Comparison of ENCODE assay signal across 19 cellular contexts in the genomic region with DNA sequence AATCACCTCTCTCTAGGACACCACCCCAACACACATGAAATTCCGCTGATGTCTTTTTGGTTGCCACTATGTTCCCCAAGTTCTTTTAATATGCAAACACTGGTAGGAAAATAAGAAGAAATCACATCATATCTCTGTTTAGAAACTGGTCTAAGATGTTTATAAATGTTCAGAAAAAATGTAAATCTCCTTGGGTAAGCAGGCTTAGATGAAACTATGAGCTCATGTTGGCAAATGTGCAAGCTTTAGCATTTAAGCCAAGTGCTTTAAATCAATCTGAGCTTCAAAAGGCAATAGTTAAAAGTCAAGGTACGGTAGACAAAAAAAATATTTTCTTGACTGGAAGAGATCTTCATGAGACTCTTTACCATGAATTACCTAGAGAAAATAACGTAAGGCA. TPM values are rescaled to one million over a fixed set of nuclear protein-coding genes. Genes with fewer than 3 reads are reported as not detected.
DNase-seq lines count a peak whose midpoint lies in the region; ATAC-seq and TF ChIP-seq lines count a peak whose summit lies in the region.
"Had no signal": no experiment of that assay in that cellular context is flagged by ENCODE, and none has a peak within 500 bp of the region (broad histone marks: within the 10 kb centered on the region; RNA-seq: fewer than 3 reads in every experiment).

No MANE protein-coding gene starts in this region.

- H2BK5ac ChIP-seq in IMR-90 (ENCODE audit: low read depth, low read length, poor library complexity, severe bottlenecking) = no peak overlapping the region

- no peak overlapping the region for H3K56ac ChIP-seq in IMR-90 (ENCODE audit: extremely low read depth, insufficient read depth, low read length)

- no TSS peak for BruUV-seq in IMR-90 (replicated peaks; lab: Mats Ljungman, UMichigan)

- H3K27me3 ChIP-seq in IMR-90 (ENCODE audit: control insufficient read depth, insufficient read depth, low read length) (peaks cover 30% of the 10 kb centered on the region), hepatocyte (no peaks in the 10 kb centered on the region), smooth muscle cell (ENCODE audit: low read depth) (peaks cover 43% of the 10 kb centered on the region), foreskin keratinocyte (no peaks in the 10 kb centered on the region)
- H3K27me3 ChIP-seq: BLaER1 had no signal

- TF ChIP-seq CTCF in IMR-90 (conservative IDR thresholded peaks at IDR 0.05; ENCODE audit: low read depth, low read length) (no peak), hepatocyte (IDR thresholded peaks at IDR 0.05; ENCODE audit: poor library complexity) (no peak), smooth muscle cell (IDR thresholded peaks at IDR 0.05; ENCODE audit: borderline replicate concordance, insufficient read depth, poor library complexity, severe bottlenecking) (no peak), foreskin keratinocyte (conservative IDR thresholded peaks at IDR 0.05) (no peak)

- H3K9ac ChIP-seq in IMR-90 (ENCODE audit: low read depth, low read length) (no peak overlapping the region), smooth muscle cell (ENCODE audit: low read depth) (no peak overlapping the region)
- H3K9ac ChIP-seq: BLaER1 had no signal

- no peak overlapping the region for H4K5ac ChIP-seq in IMR-90 (ENCODE audit: low read depth, low read length)

- ATAC-seq in IMR-90 (ENCODE audit: low read depth) = peak; percentile 84
- ATAC-seq in foreskin keratinocyte = no peak
- ATAC-seq: HCT116 had no signal

- no peaks in the 10 kb centered on the region for H3K9me2 ChIP-seq in hepatocyte (replicated peaks; ENCODE audit: insufficient read depth)

- H2AK9ac ChIP-seq in IMR-90 (replicated peaks; ENCODE audit: low read depth, low read length, poor library complexity) = no peak overlapping the region

- H2AFZ ChIP-seq in IMR-90 (replicated peaks; ENCODE audit: low read length, poor library complexity) (no peak overlapping the region), hepatocyte (no peak overlapping the region), smooth muscle cell (ENCODE audit: low read depth) (no peak overlapping the region)

- dilution Hi-C loops in IMR-90 (cut with HindIII; ENCODE audit: low sequenced_read_pairs, unreplicated experiment) = no loop called here

- no peak for TF ChIP-seq POLR2A in IMR-90 (IDR thresholded peaks at IDR 0.05; ENCODE audit: low read depth, low read length)

- TF ChIP-seq RAD21 in IMR-90 (IDR thresholded peaks at IDR 0.05; ENCODE audit: low read length) = no peak

- H3K4ac ChIP-seq in IMR-90 (ENCODE audit: low read depth, low read length) = no peak overlapping the region

- H3K18ac ChIP-seq in IMR-90 (ENCODE audit: low read depth, low read length) = no peak overlapping the region

- WGBS in IMR-90 (ENCODE audit: extremely low coverage in 2 of 2, insufficient read length in 1 of 2), 2 experiments = no CpG with 5 or more reads among the region's 3 CpGs
- 54% methylated on average over 3 of the region's 3 CpGs for WGBS in hepatocyte (ENCODE audit: low lambda C conversion rate, missing lambda C conversion rate)
- WGBS in smooth muscle cell (ENCODE audit: low lambda C conversion rate) = 74% methylated on average over 3 of the region's 3 CpGs

- H3K4me2 ChIP-seq in IMR-90 (ENCODE audit: low read depth, low read length) (peak overlapping the region; percentile 1; the same call in 1 of the 2 replicates), hepatocyte (peak overlapping the region; percentile 15), smooth muscle cell (peak overlapping the region; percentile 19)
- H3K4me2 ChIP-seq: BLaER1 had no signal

- H4K8ac ChIP-seq in IMR-90 (ENCODE audit: low read depth in 2 of 2, low read length in 2 of 2) = no peak overlapping the region

- H3K9me3 ChIP-seq in IMR-90 (ENCODE audit: control insufficient read depth, insufficient read depth, low read length) (no peaks in the 10 kb centered on the region), hepatocyte (ENCODE audit: low read depth) (no peaks in the 10 kb centered on the region), smooth muscle cell (replicated peaks; ENCODE audit: low read depth) (no peaks in the 10 kb centered on the region)
- H3K9me3 ChIP-seq: BLaER1 had no signal

- H3K79me2 ChIP-seq in hepatocyte (no peaks in the 10 kb centered on the region), smooth muscle cell (ENCODE audit: low read depth) (no peaks in the 10 kb centered on the region)

- DNase-seq in IMR-90 = peak; percentile 76
- DNase-seq in dedifferentiated amniotic fluid mesenchymal stem cell (ENCODE audit: extremely low spot score) = peak; percentile 26
- DNase-seq in hepatocyte (ENCODE audit: low spot score) = no peak
- DNase-seq in smooth muscle cell (lab: John Stamatoyannopoulos, UW; ENCODE audit: unreplicated experiment) = no peak
- no peak for DNase-seq in foreskin keratinocyte
- DNase-seq in NCI-H1105 treated with DMSO at 0.1 percent for 48 hours (lab: John Stamatoyannopoulos, UW) = no peak
- DNase-seq in COLO829 (ENCODE audit: low spot score) = no peak
- DNase-seq: ACHN; Calu3; CD4-positive, alpha-beta memory T cell; DMS79 treated with DMSO at 0.1 percent for 48 hours; GF-D8; GOT3; H7; HFFc6 had no signal

- H3K36me3 ChIP-seq in IMR-90 (ENCODE audit: control insufficient read depth, insufficient read depth, low read length) (no peaks in the 10 kb centered on the region; the same call in 1 of the 2 replicates), hepatocyte (replicated peaks; ENCODE audit: insufficient read depth, low read depth) (no peaks in the 10 kb centered on the region), smooth muscle cell (ENCODE audit: low read depth) (no peaks in the 10 kb centered on the region)
- H3K36me3 ChIP-seq: BLaER1 had no signal

- no peak overlapping the region for H3K23ac ChIP-seq in IMR-90 (ENCODE audit: low read depth, low read length)

- intact Hi-C loops in IMR-90 (cut with micrococcal nuclease) = no loop called here

- H2BK15ac ChIP-seq in IMR-90 (ENCODE audit: low read depth, low read length) = no peak overlapping the region

- no peak overlapping the region for H2BK120ac ChIP-seq in IMR-90 (ENCODE audit: low read depth, low read length)

- no peak overlapping the region for H2BK20ac ChIP-seq in IMR-90 (ENCODE audit: low read depth, low read length)

- in situ Hi-C loops in IMR-90 (cut with MboI; ENCODE audit: low sequenced_read_pairs) = no loop called here

- H3K27ac ChIP-seq in IMR-90 (ENCODE audit: insufficient read depth, low read length) = no peak overlapping the region; the same call in 1 of the 2 replicates
- no peak overlapping the region for H3K27ac ChIP-seq in hepatocyte
- H3K27ac ChIP-seq in smooth muscle cell (ENCODE audit: low read depth) = no peak overlapping the region
- no peak overlapping the region for H3K27ac ChIP-seq in foreskin keratinocyte
- H3K27ac ChIP-seq: BLaER1, HL-60 had no signal

- H2AK5ac ChIP-seq in IMR-90 (ENCODE audit: low read depth, low read length) = no peak overlapping the region

- H3K79me1 ChIP-seq in IMR-90 (ENCODE audit: low read depth in 1 of 2, low read length in 2 of 2) = no peaks in the 10 kb centered on the region

- H4K91ac ChIP-seq in IMR-90 (ENCODE audit: insufficient read depth, low read depth, low read length) = no peak overlapping the region

- H4K20me1 ChIP-seq in IMR-90 (ENCODE audit: insufficient read depth, low read length) (no peaks in the 10 kb centered on the region), hepatocyte (ENCODE audit: insufficient read depth, poor library complexity, severe bottlenecking) (no peaks in the 10 kb centered on the region), smooth muscle cell (ENCODE audit: low read depth) (no peaks in the 10 kb centered on the region)
- H4K20me1 ChIP-seq: BLaER1 had no signal

- H3K14ac ChIP-seq in IMR-90 (replicated peaks; ENCODE audit: low read depth, low read length) = no peak overlapping the region

- H3F3A ChIP-seq in smooth muscle cell (ENCODE audit: low read depth) = no peaks in the 10 kb centered on the region

- POLR2A ChIA-PET in IMR-90 (lab: Charles Lee; ENCODE audit: unreplicated experiment) = no interaction called here

- H3K4me1 ChIP-seq in IMR-90 (ENCODE audit: control insufficient read depth, insufficient read depth, low read length) (peaks cover 8% of the 10 kb centered on the region; the same call in 1 of the 2 replicates), hepatocyte (ENCODE audit: insufficient read depth) (peaks cover 9% of the 10 kb centered on the region), smooth muscle cell (ENCODE audit: low read depth) (no peaks in the 10 kb centered on the region), foreskin keratinocyte (no peaks in the 10 kb centered on the region)
- H3K4me1 ChIP-seq: BLaER1 had no signal

- H3K4me3 ChIP-seq in IMR-90 (ENCODE audit: insufficient read depth, low read depth, low read length) (no peak overlapping the region), hepatocyte (no peak overlapping the region), smooth muscle cell (no peak overlapping the region)
- H3K4me3 ChIP-seq: BLaER1 had no signal

- CTCF ChIA-PET in IMR-90 (lab: Yijun Ruan, JAX) = interaction anchor here (0.6 to 0.9 kb wide), 5 partner anchors 10 to 181 kb away, joined by 3 to 9 read pairs (median 4); no protein-coding TSS in a partner anchor

- peaks cover 3% of the 10 kb centered on the region; the same call in 1 of the 2 replicates for H3K9me1 ChIP-seq in IMR-90 (ENCODE audit: insufficient read depth, low read length)

RNA-seq across cellular contexts. Expression of a gene that starts 25.2 kb away (rescaled TPM):
- total RNA-seq in IMR-90 (2012; rRNA removed) (0.18 and 0.28 TPM in 2 replicates), hepatocyte (not detected in 2 replicates), smooth muscle cell (1.3 TPM in 1 of 2 replicates, not detected in the other), foreskin keratinocyte (0.44 and 0.63 TPM in 2 replicates)
- polyA plus RNA-seq in IMR-90 (2012; rRNA removed) (0.27 and 0.67 TPM in 2 replicates), hepatocyte (not detected in 2 replicates), smooth muscle cell (1.8 and 2.1 TPM in 2 replicates), foreskin keratinocyte (0.40 and 0.72 TPM in 2 replicates)
- polyA plus RNA-seq in IMR-90 (2012; cell fraction: cytosol; rRNA removed) = 0.14 and 0.19 TPM in 2 replicates
- 0.07 TPM in 1 of 2 replicates, not detected in the other for polyA plus RNA-seq in IMR-90 (2012; cell fraction: nucleus; rRNA removed; ENCODE audit: low replicate concordance)
- total RNA-seq: Calu3; CD4-positive, alpha-beta memory T cell; H7 had no signal
- polyA plus RNA-seq: CD14-positive monocyte; CD4-positive, alpha-beta memory T cell had no signal

RNA-seq across cellular contexts. Expression of a gene that starts 33.8 kb away (rescaled TPM):
- total RNA-seq in IMR-90 (2012; rRNA removed) (not detected in 2 replicates), hepatocyte (5.3 and 8.2 TPM in 2 replicates), smooth muscle cell (0.49 and 0.99 TPM in 2 replicates), foreskin keratinocyte (9.7 and 11.9 TPM in 2 replicates)
- polyA plus RNA-seq in IMR-90 (2012; rRNA removed) (0.05 and 0.07 TPM in 2 replicates), hepatocyte (22.5 and 25.4 TPM in 2 replicates), smooth muscle cell (2.1 and 6.6 TPM in 2 replicates), foreskin keratinocyte (9.3 and 11.8 TPM in 2 replicates)
- 0.02 and 0.05 TPM in 2 replicates for polyA plus RNA-seq in IMR-90 (2012; cell fraction: cytosol; rRNA removed)
- polyA plus RNA-seq in IMR-90 (2012; cell fraction: nucleus; rRNA removed; ENCODE audit: low replicate concordance) = 0.07 and 0.29 TPM in 2 replicates
- total RNA-seq: CD4-positive, alpha-beta memory T cell; HFFc6 had no signal
- polyA plus RNA-seq: CD14-positive monocyte; CD4-positive, alpha-beta memory T cell had no signal

RNA-seq across cellular contexts. Expression of a gene that starts 52.5 kb away (rescaled TPM):
- total RNA-seq in IMR-90 (2012; rRNA removed) (2.9 and 4.4 TPM in 2 replicates), hepatocyte (9.0 and 10.5 TPM in 2 replicates), smooth muscle cell (4.7 and 5.2 TPM in 2 replicates), foreskin keratinocyte (2.7 and 2.9 TPM in 2 replicates)
- polyA plus RNA-seq in IMR-90 (2012; rRNA removed) (2.8 and 2.9 TPM in 2 replicates), hepatocyte (5.9 and 6.3 TPM in 2 replicates), smooth muscle cell (2.9 and 3.0 TPM in 2 replicates), foreskin keratinocyte (1.7 TPM in 2 replicates)
- 1.6 TPM in 2 replicates for polyA plus RNA-seq in IMR-90 (2012; cell fraction: cytosol; rRNA removed)
- polyA plus RNA-seq in IMR-90 (2012; cell fraction: nucleus; rRNA removed; ENCODE audit: low replicate concordance) = 0.60 and 1.4 TPM in 2 replicates

RNA-seq across cellular contexts. Expression of a gene that starts 54.0 kb away (rescaled TPM):
- 365 and 440 TPM in 2 replicates for total RNA-seq in IMR-90 (2012; rRNA removed)
- 634 and 646 TPM in 2 replicates for polyA plus RNA-seq in IMR-90 (2012; rRNA removed)
- 328 and 686 TPM in 2 replicates for polyA plus RNA-seq in IMR-90 (2012; cell fraction: cytosol; rRNA removed)
- polyA plus RNA-seq in IMR-90 (2012; cell fraction: nucleus; rRNA removed; ENCODE audit: low replicate concordance) = 327 and 351 TPM in 2 replicates
- 122 and 124 TPM in 2 replicates for total RNA-seq in hepatocyte
- 284 and 292 TPM in 2 replicates for polyA plus RNA-seq in hepatocyte
- total RNA-seq in smooth muscle cell = 390 and 408 TPM in 2 replicates
- 1,005 and 1,171 TPM in 2 replicates for polyA plus RNA-seq in smooth muscle cell
- 462 and 520 TPM in 2 replicates for total RNA-seq in foreskin keratinocyte
- 928 and 982 TPM in 2 replicates for polyA plus RNA-seq in foreskin keratinocyte

Comparison
In these comparisons a context has a peak if more than half of its experiments do, and no peak if none do; other contexts are left out.
1. DNase-seq: peak in IMR-90 (single experiment) and dedifferentiated amniotic fluid mesenchymal stem cell (single experiment); none in hepatocyte (single experiment), smooth muscle cell (single experiment), foreskin keratinocyte (0 of 2), NCI-H1105 treated with DMSO at 0.1 percent for 48 hours (single experiment) and COLO829 (single experiment).
2. Peak in every context shown above with its lines, with median percentiles within 50 percentile points of each other: H3K4me2 ChIP-seq.